ENCODE assay signal across 12 cellular contexts in genomic region chr22:40310771-40311120, GRCh38. TPM values are rescaled to one million over a fixed set of nuclear protein-coding genes. Genes with fewer than 3 reads are reported as not detected.
DNase-seq lines count a peak whose midpoint lies in the region; ATAC-seq and TF ChIP-seq lines count a peak whose summit lies in the region.
"Had no signal": no experiment of that assay in that cellular context is flagged by ENCODE, and none has a peak within 500 bp of the region (broad histone marks: within the 10 kb centered on the region; RNA-seq: fewer than 3 reads in every experiment).

No MANE protein-coding gene starts in this region.

- no peak overlapping the region for H4K5ac ChIP-seq in mesendoderm (ENCODE audit: low read length)

- no peaks in the 10 kb centered on the region for H3K27me3 Mint-ChIP-seq in activated T-cell treated with anti-CD3 and anti-CD28 coated beads, Interleukin-2, amount 50 U/mL, for 72 hours (ENCODE audit: low read depth)
- no peaks in the 10 kb centered on the region for H3K27me3 Mint-ChIP-seq in endodermal cell (ENCODE audit: insufficient read depth)
- H3K27me3 Mint-ChIP-seq in naive thymus-derived CD8-positive, alpha-beta T cell, result no peaks in the 10 kb centered on the region
- H3K27me3 Mint-ChIP-seq: activated CD8-positive, alpha-beta T cell treated with anti-CD3 and anti-CD28 coated beads for 36 hours had no signal

- no peak for TF ChIP-seq CTCF in endodermal cell (conservative IDR thresholded peaks at IDR 0.05)
- no peak for TF ChIP-seq CTCF in transverse colon (IDR thresholded peaks at IDR 0.05)
- TF ChIP-seq CTCF in psoas muscle (IDR thresholded peaks at IDR 0.05), result no peak

- WGBS in endodermal cell (ENCODE audit: insufficient coverage in 1 of 2, insufficient read length in 1 of 2), 2 experiments, result 97% methylated on average over 5 of the region's 5 CpGs; no CpG with 5 or more reads in 1 of the 2 experiments
- 65% methylated on average over 5 of the region's 5 CpGs; no CpG with 5 or more reads in 1 of the 2 donors for WGBS in transverse colon (ENCODE audit: low coverage in 1 of 2), 2 donors
- WGBS in mesendoderm (ENCODE audit: extremely low coverage, insufficient coverage, low lambda C conversion rate), result no CpG with 5 or more reads among the region's 5 CpGs
- 77 to 88% (median 77%) methylated on average over 5 of the region's 5 CpGs for WGBS in psoas muscle, 3 donors

- H3K9ac ChIP-seq in endodermal cell (ENCODE audit: extremely low read depth, low read length, poor library complexity, severe bottlenecking) (no peak overlapping the region), mesendoderm (ENCODE audit: low read length) (no peak overlapping the region)

- intact Hi-C loops in transverse colon (cut with DNase I; ENCODE audit: low total_unique reads), result no loop called here
- intact Hi-C loops in psoas muscle (cut with DNase I), result no loop called here

- no peak overlapping the region for H3K4me3 Mint-ChIP-seq in activated T-cell treated with anti-CD3 and anti-CD28 coated beads, Interleukin-2, amount 50 U/mL, for 72 hours
- no peak overlapping the region for H3K4me3 Mint-ChIP-seq in endodermal cell
- H3K4me3 Mint-ChIP-seq in naive thymus-derived CD8-positive, alpha-beta T cell, result no peak overlapping the region
- H3K4me3 Mint-ChIP-seq: activated CD8-positive, alpha-beta T cell treated with anti-CD3 and anti-CD28 coated beads for 36 hours; nephron had no signal

- H3K36me3 ChIP-seq in endodermal cell (ENCODE audit: control insufficient read depth, insufficient read depth, low read length) (peaks cover 91% of the 10 kb centered on the region), transverse colon (peaks cover 0 to 77% (median 18%) of the 10 kb centered on the region in 4 donors), mesendoderm (ENCODE audit: control insufficient read depth, insufficient read depth, low read length) (peaks cover 9% of the 10 kb centered on the region), psoas muscle (ENCODE audit: insufficient read depth in 1 of 2, low read depth in 1 of 2) (peaks cover 9 to 92% of the 10 kb centered on the region in 2 donors)

- H3K18ac ChIP-seq in mesendoderm (ENCODE audit: low read length), result no peak overlapping the region

- H2BK15ac ChIP-seq in mesendoderm (replicated peaks; ENCODE audit: low read depth), result no peak overlapping the region

- peaks cover 23 to 35% of the 10 kb centered on the region in 2 donors for H3K36me3 Mint-ChIP-seq in activated T-cell treated with anti-CD3 and anti-CD28 coated beads, Interleukin-2, amount 50 U/mL, for 72 hours (ENCODE audit: insufficient read depth in 2 of 2)
- H3K36me3 Mint-ChIP-seq in endodermal cell (ENCODE audit: low read depth), result peaks cover 76% of the 10 kb centered on the region
- peaks cover 25 to 90% (median 54%) of the 10 kb centered on the region in 3 donors for H3K36me3 Mint-ChIP-seq in naive thymus-derived CD8-positive, alpha-beta T cell

- no peak for ATAC-seq in activated T-cell treated with anti-CD3 and anti-CD28 coated beads, Interleukin-2, amount 50 U/mL, for 72 hours (replicated peaks in 1 of 2)
- no peak for ATAC-seq in naive thymus-derived CD8-positive, alpha-beta T cell
- no peak for ATAC-seq in psoas muscle
- ATAC-seq: activated CD8-positive, alpha-beta T cell treated with anti-CD3 and anti-CD28 coated beads for 36 hours had no signal

- H3K4ac ChIP-seq in mesendoderm (ENCODE audit: low read depth, low read length), result no peak overlapping the region

- TF ChIP-seq EP300 in transverse colon (IDR thresholded peaks at IDR 0.05; ENCODE audit: low read depth), result no peak

- H3K79me1 ChIP-seq in mesendoderm (ENCODE audit: low read length), result no peaks in the 10 kb centered on the region

- no peak for TF ChIP-seq POLR2A in transverse colon (IDR thresholded peaks at IDR 0.05)

- H3K23ac ChIP-seq in mesendoderm (ENCODE audit: low read length), result no peak overlapping the region

- H3K79me2 ChIP-seq in mesendoderm (ENCODE audit: control insufficient read depth, insufficient read depth, low read length), result no peaks in the 10 kb centered on the region

- H3K27me3 ChIP-seq in endodermal cell (ENCODE audit: control insufficient read depth, insufficient read depth, low read length, poor library complexity, severe bottlenecking) (no peaks in the 10 kb centered on the region), transverse colon (no peaks in the 10 kb centered on the region), mesendoderm (ENCODE audit: insufficient read depth, low read length, poor library complexity) (no peaks in the 10 kb centered on the region), psoas muscle (ENCODE audit: insufficient read depth in 3 of 3, low read length in 2 of 3) (no peaks in the 10 kb centered on the region)

- no peaks in the 10 kb centered on the region for H3K9me3 ChIP-seq in endodermal cell (ENCODE audit: control insufficient read depth, low read length)
- no peaks in the 10 kb centered on the region for H3K9me3 ChIP-seq in transverse colon
- no peaks in the 10 kb centered on the region for H3K9me3 ChIP-seq in psoas muscle

- H2BK120ac ChIP-seq in mesendoderm (ENCODE audit: low read depth, low read length), result no peak overlapping the region

- in situ Hi-C loops in transverse colon (cut with MboI; ENCODE audit: low pct_ligation_motif_present in 1 of 4, low pct_unique_long_range_greater_than_20kb in 1 of 4, low sequenced_read_pairs in 3 of 4), result no loop called here

- H4K8ac ChIP-seq in mesendoderm (ENCODE audit: low read depth, low read length), result no peak overlapping the region

- H3K4me2 ChIP-seq in mesendoderm (ENCODE audit: low read length), result no peak overlapping the region

- H3K4me1 ChIP-seq in endodermal cell (ENCODE audit: control insufficient read depth, insufficient read depth, low read length) (no peaks in the 10 kb centered on the region), transverse colon (peaks cover 4 to 29% (median 12%) of the 10 kb centered on the region in 4 donors), mesendoderm (ENCODE audit: control insufficient read depth, low read depth, low read length) (no peaks in the 10 kb centered on the region), psoas muscle (peaks cover 19% of the 10 kb centered on the region)

- DNase-seq in activated T-cell treated with anti-CD3 and anti-CD28 coated beads, Interleukin-2, amount 50 U/mL, for 72 hours, result no peak
- DNase-seq in activated T-cell treated with anti-CD3 and anti-CD28 coated beads, Interleukin-2, amount 50 U/mL, for 48 hours, result no peak
- DNase-seq in endodermal cell, result peak; percentile 16
- no peak for DNase-seq in naive thymus-derived CD8-positive, alpha-beta T cell
- no peak for DNase-seq in transverse colon
- DNase-seq in mesendoderm, result no peak
- no peak for DNase-seq in psoas muscle
- no peak for DNase-seq in NCI-H774 (lab: John Stamatoyannopoulos, UW)
- DNase-seq: activated CD8-positive, alpha-beta T cell treated with anti-CD3 and anti-CD28 coated beads for 36 hours; NCI-H1436 treated with DMSO at 0.1 percent for 48 hours; OCI-M1 had no signal

- H3K27ac ChIP-seq in endodermal cell (ENCODE audit: low read depth, low read length), result no peak overlapping the region
- H3K27ac ChIP-seq in transverse colon, result peak overlapping the region; percentile 65 to 75 (median 70)
- no peak overlapping the region for H3K27ac ChIP-seq in mesendoderm (ENCODE audit: low read depth, low read length)
- H3K27ac ChIP-seq in psoas muscle, result no peak overlapping the region

- peaks cover 25% of the 10 kb centered on the region for H3K4me1 Mint-ChIP-seq in activated T-cell treated with anti-CD3 and anti-CD28 coated beads, Interleukin-2, amount 50 U/mL, for 72 hours (ENCODE audit: low read depth)
- no peaks in the 10 kb centered on the region for H3K4me1 Mint-ChIP-seq in endodermal cell
- H3K4me1 Mint-ChIP-seq in naive thymus-derived CD8-positive, alpha-beta T cell, result peaks cover 34 to 53% (median 41%) of the 10 kb centered on the region in 4 donors
- H3K4me1 Mint-ChIP-seq: nephron had no signal

- H3K56ac ChIP-seq in mesendoderm (ENCODE audit: low read length), result no peak overlapping the region

- H3K9me3 Mint-ChIP-seq in activated T-cell treated with anti-CD3 and anti-CD28 coated beads, Interleukin-2, amount 50 U/mL, for 72 hours, result no peaks in the 10 kb centered on the region
- no peaks in the 10 kb centered on the region for H3K9me3 Mint-ChIP-seq in endodermal cell
- no peaks in the 10 kb centered on the region for H3K9me3 Mint-ChIP-seq in naive thymus-derived CD8-positive, alpha-beta T cell
- H3K9me3 Mint-ChIP-seq: activated CD8-positive, alpha-beta T cell treated with anti-CD3 and anti-CD28 coated beads for 36 hours; nephron had no signal

- no peak overlapping the region for H2BK5ac ChIP-seq in mesendoderm (ENCODE audit: low read length)

- peak overlapping the region; percentile 15 for H3K27ac Mint-ChIP-seq in activated T-cell treated with anti-CD3 and anti-CD28 coated beads, Interleukin-2, amount 50 U/mL, for 72 hours
- no peak overlapping the region for H3K27ac Mint-ChIP-seq in endodermal cell
- peak overlapping the region in 9 of 10 donors; percentile 6 to 83 (median 59) for H3K27ac Mint-ChIP-seq in naive thymus-derived CD8-positive, alpha-beta T cell
- H3K27ac Mint-ChIP-seq: activated CD8-positive, alpha-beta T cell treated with anti-CD3 and anti-CD28 coated beads for 36 hours; nephron had no signal

- no peak overlapping the region for H2AK5ac ChIP-seq in mesendoderm (ENCODE audit: low read length)

- POLR2A ChIA-PET in naive thymus-derived CD8-positive, alpha-beta T cell (lab: Charles Lee), result interaction anchor here (0.6 to 1.6 kb wide), 2 partner anchors 13 to 819 kb away, joined by 3 to 7 read pairs; no protein-coding TSS in a partner anchor

- H3K4me3 ChIP-seq in endodermal cell (ENCODE audit: low read length) (no peak overlapping the region), transverse colon (no peak overlapping the region), mesendoderm (ENCODE audit: low read length) (no peak overlapping the region), psoas muscle (no peak overlapping the region)

RNA-seq across cellular contexts. Expression of gene ADSL, which starts 35.6 kb away (rescaled TPM):
- 100 to 1,000 TPM in 1 of 2 donors, 10 to 100 TPM in 1; 98.7 to 102 TPM for total RNA-seq in activated T-cell treated with anti-CD3 and anti-CD28 coated beads, Interleukin-2, amount 50 U/mL, for 72 hours
- total RNA-seq in endodermal cell (100 to 1,000 TPM; 107 to 118 TPM), transverse colon (10 to 100 TPM; 13.5 to 70.7 (median 41.8) TPM), psoas muscle (100 to 1,000 TPM; 114 to 170 (median 141) TPM)
- 118 TPM for polyA plus RNA-seq in endodermal cell (2013, experiment 1 of 2)
- 103 TPM for polyA plus RNA-seq in endodermal cell (2013, experiment 2 of 2)
- total RNA-seq in naive thymus-derived CD8-positive, alpha-beta T cell, result 10 to 100 TPM; 63.2 to 65.6 TPM
- 100 to 1,000 TPM in 1 of 3 donors, 10 to 100 TPM in 2; 97.0 to 130 (median 100.0) TPM for polyA plus RNA-seq in naive thymus-derived CD8-positive, alpha-beta T cell
- polyA plus RNA-seq in mesendoderm (2013, experiment 1 of 2), result 161 TPM
- polyA plus RNA-seq in mesendoderm (2013, experiment 2 of 2), result 161 TPM
- 100 to 1,000 TPM; 133 to 168 (median 153) TPM for polyA plus RNA-seq in psoas muscle

RNA-seq across cellular contexts. Expression of gene SGSM3, which starts 59.6 kb away (rescaled TPM):
- 10 to 100 TPM; 47.1 to 55.8 TPM for total RNA-seq in activated T-cell treated with anti-CD3 and anti-CD28 coated beads, Interleukin-2, amount 50 U/mL, for 72 hours
- total RNA-seq in endodermal cell (10 to 100 TPM; 83.7 to 90.4 TPM), transverse colon (100 to 1,000 TPM in 2 of 4 donors, 10 to 100 TPM in 2; 84.5 to 274 (median 172) TPM), psoas muscle (10 to 100 TPM; 15.3 to 36.5 (median 22.3) TPM)
- 80.2 TPM for polyA plus RNA-seq in endodermal cell (2013, experiment 1 of 2)
- polyA plus RNA-seq in endodermal cell (2013, experiment 2 of 2), result 69.6 TPM
- 100 to 1,000 TPM; 117 to 118 TPM for total RNA-seq in naive thymus-derived CD8-positive, alpha-beta T cell
- 10 to 100 TPM; 53.3 to 63.3 (median 62.0) TPM for polyA plus RNA-seq in naive thymus-derived CD8-positive, alpha-beta T cell
- 20.6 TPM for polyA plus RNA-seq in mesendoderm (2013, experiment 1 of 2)
- polyA plus RNA-seq in mesendoderm (2013, experiment 2 of 2), result 24.1 TPM
- polyA plus RNA-seq in psoas muscle, result 10 to 100 TPM; 15.6 to 31.5 (median 23.0) TPM

Comparison
In these comparisons a context has a peak if more than half of its experiments do, and no peak if none do; other contexts are left out.
1. H3K27ac ChIP-seq: peak in transverse colon (4 of 4); none in endodermal cell (single experiment), mesendoderm (single experiment) and psoas muscle (single experiment).